20 cellular contexts compared by ENCODE assay signal in the genomic region with DNA sequence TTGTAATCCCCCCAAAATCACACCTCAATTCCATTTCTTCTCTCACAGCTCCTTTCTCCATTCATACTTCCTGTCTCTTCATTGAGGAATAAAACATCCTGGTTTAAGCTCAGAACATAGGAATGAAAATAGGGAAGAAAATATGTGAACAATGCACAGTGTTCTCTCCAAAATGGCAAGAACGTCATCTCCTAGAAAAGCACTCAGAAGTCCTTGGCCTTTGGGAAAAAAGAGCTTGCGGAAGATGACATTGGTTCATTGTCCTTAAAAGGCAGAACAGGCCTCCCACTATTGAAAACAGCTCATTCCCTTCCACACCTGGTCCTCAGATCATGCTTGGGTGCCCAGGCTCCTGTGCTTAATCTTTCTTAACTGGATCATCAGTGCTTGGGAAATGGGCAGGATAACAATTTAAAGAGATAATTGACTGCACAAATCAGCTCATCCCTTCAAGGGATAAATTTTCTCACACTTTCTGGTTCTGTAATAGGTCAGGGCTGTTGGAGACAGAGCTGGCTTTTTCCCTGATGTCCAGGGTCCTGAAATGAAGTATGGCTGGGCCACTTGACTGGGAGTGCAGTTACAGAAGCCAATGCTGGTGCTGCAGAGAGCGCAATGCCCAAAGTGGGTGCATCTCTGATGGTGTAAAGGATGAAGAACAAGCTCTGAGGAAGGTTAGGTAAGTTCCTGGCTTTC.
DNase-seq lines count a peak whose midpoint lies in the region; TF ChIP-seq lines count a peak whose summit lies in the region.
"Had no signal": no experiment of that assay in that cellular context is flagged by ENCODE, and none has a peak within 500 bp of the region (broad histone marks: within the 10 kb centered on the region; RNA-seq: fewer than 3 reads in every experiment).

No MANE protein-coding gene starts in this region.

- no peak for TF ChIP-seq POLR2A in breast epithelium (IDR thresholded peaks at IDR 0.05)

- H3K4me2 ChIP-seq in skeletal muscle satellite cell (ENCODE audit: low read length), result no peak overlapping the region

- DNase-seq in GM03348 (ENCODE audit: low spot score) (peak; percentile 67), RPMI7951 (ENCODE audit: low read depth) (peak; percentile 50), fibroblast of mammary gland (ENCODE audit: low read depth) (peak; percentile 30), breast epithelium (ENCODE audit: low spot score in 2 of 2) (no peak), NCI-H1105 (lab: John Stamatoyannopoulos, UW) (no peak), mesenteric fat pad (ENCODE audit: low spot score) (no peak)
- DNase-seq: activated CD4-positive, alpha-beta T cell treated with anti-CD3 and anti-CD28 coated beads for 48 hours; activated naive CD4-positive, alpha-beta T cell treated with anti-CD3 and anti-CD28 coated beads for 36 hours; activated T-cell treated with anti-CD3 and anti-CD28 coated beads, Interleukin-2, amount 50 U/mL, for 72 hours; anterior cingulate cortex; Caco-2; DMS79 treated with DMSO at 0.1 percent for 48 hours; effector CD8-positive, alpha-beta T cell; kidney glomerular epithelial cell; mammary epithelial cell; natural killer cell; NCI-H1417 treated with DMSO at 0.1 percent for 48 hours; right lobe of liver; SJCRH30 had no signal

- H3K36me3 ChIP-seq in skeletal muscle satellite cell (ENCODE audit: insufficient read depth, low read length), result no peaks in the 10 kb centered on the region
- H3K36me3 ChIP-seq in breast epithelium, result no peaks in the 10 kb centered on the region
- H3K36me3 ChIP-seq: right lobe of liver, SJCRH30 had no signal

- H3K27ac ChIP-seq in breast epithelium, result no peak overlapping the region
- H3K27ac ChIP-seq: right lobe of liver, SJCRH30 had no signal

- H3K4me3 ChIP-seq in fibroblast of mammary gland (ENCODE audit: control insufficient read depth, low read depth, low read length), result no peak overlapping the region
- no peak overlapping the region for H3K4me3 ChIP-seq in skeletal muscle satellite cell (ENCODE audit: low read length)
- no peak overlapping the region for H3K4me3 ChIP-seq in breast epithelium
- H3K4me3 ChIP-seq: right lobe of liver, SJCRH30 had no signal

- H3K4me1 ChIP-seq in skeletal muscle satellite cell (ENCODE audit: control insufficient read depth, insufficient read depth, low read length) (peaks cover 27% of the 10 kb centered on the region), breast epithelium (no peaks in the 10 kb centered on the region)
- H3K4me1 ChIP-seq: Caco-2, right lobe of liver had no signal

- TF ChIP-seq CTCF in fibroblast of mammary gland (conservative IDR thresholded peaks at IDR 0.05; ENCODE audit: control insufficient read depth, insufficient read depth, low read depth, low read length), result no peak
- no peak for TF ChIP-seq CTCF in breast epithelium (IDR thresholded peaks at IDR 0.05)

- H3K9me3 ChIP-seq in skeletal muscle satellite cell (replicated peaks; ENCODE audit: low read length), result no peaks in the 10 kb centered on the region
- no peaks in the 10 kb centered on the region for H3K9me3 ChIP-seq in breast epithelium
- H3K9me3 ChIP-seq: Caco-2, right lobe of liver, SJCRH30 had no signal

- intact Hi-C loops in breast epithelium (cut with DNase I; ENCODE audit: low total_unique reads), result no loop called here

- no peaks in the 10 kb centered on the region for H3K27me3 ChIP-seq in skeletal muscle satellite cell (ENCODE audit: control insufficient read depth, insufficient read depth, low read length)
- no peaks in the 10 kb centered on the region for H3K27me3 ChIP-seq in breast epithelium
- H3K27me3 ChIP-seq: right lobe of liver, SJCRH30 had no signal

- peak overlapping the region; percentile 44 for H3K9ac ChIP-seq in skeletal muscle satellite cell (ENCODE audit: low read depth, low read length)

Comparison
In these comparisons a context has a peak if more than half of its experiments do, and no peak if none do; other contexts are left out.
1. DNase-seq: peak in GM03348 (single experiment), RPMI7951 (single experiment) and fibroblast of mammary gland (single experiment); none in breast epithelium (0 of 2), NCI-H1105 (single experiment) and mesenteric fat pad (single experiment).